Comparison of ENCODE assay signal across 29 cellular contexts in the genomic region with DNA sequence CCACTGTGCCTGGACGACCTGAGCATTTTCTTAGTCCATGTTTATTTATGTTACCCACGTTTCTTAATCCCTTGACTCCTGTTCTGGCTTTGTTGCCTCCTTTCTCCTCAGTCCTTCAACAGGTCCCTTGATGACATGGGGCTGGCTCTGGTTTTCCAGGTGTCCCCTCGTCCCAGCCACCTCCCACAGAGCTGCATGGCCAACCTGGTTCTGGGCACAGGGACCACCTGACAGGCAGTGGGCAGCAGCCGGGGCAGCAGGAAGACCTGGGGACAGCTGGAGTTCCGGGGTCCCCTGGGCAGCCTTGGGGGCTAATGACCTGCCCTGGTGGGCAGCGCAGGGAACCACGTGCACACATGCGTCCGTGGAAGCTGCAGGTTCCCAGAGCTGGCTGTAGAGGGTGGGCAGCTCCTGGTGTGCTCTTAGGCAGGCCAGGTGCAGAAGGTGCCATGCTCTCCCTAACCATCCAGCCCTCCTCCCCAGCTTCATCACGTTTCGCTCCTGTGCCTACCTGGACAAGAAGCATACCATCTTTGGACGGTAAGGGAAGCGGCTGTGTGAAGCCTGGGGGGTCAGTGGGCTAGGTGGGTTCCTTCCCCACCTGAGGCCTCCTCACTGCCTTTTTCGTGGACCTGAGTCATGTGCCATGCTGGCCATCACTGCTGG. TPM values are rescaled to one million over a fixed set of nuclear protein-coding genes. Genes with fewer than 3 reads are reported as not detected.
DNase-seq lines count a peak whose midpoint lies in the region; ATAC-seq, FAIRE-seq and TF ChIP-seq lines count a peak whose summit lies in the region.
"Had no signal": no experiment of that assay in that cellular context is flagged by ENCODE, and none has a peak within 500 bp of the region (broad histone marks: within the 10 kb centered on the region; RNA-seq: fewer than 3 reads in every experiment).

No MANE protein-coding gene starts in this region.

- no peak overlapping the region for H3K4me3 Mint-ChIP-seq in activated T-cell treated with anti-CD3 and anti-CD28 coated beads, Interleukin-2, amount 50 U/mL, for 24 hours
- no peak overlapping the region for H3K4me3 Mint-ChIP-seq in natural killer cell
- no peak overlapping the region for H3K4me3 Mint-ChIP-seq in natural killer cell treated with Interleukin-12 subunit alpha and Interleukin-12 subunit beta and Interleukin-15 and Interleukin-18, amount 100 ng/mL, for 72 hours
- H3K4me3 Mint-ChIP-seq: B cell; CD14-positive monocyte; CD8-positive, alpha-beta memory T cell; H9; HFFc6 had no signal

- no peaks in the 10 kb centered on the region for H3K27me3 Mint-ChIP-seq in activated T-cell treated with anti-CD3 and anti-CD28 coated beads, Interleukin-2, amount 50 U/mL, for 24 hours
- no peaks in the 10 kb centered on the region for H3K27me3 Mint-ChIP-seq in natural killer cell (ENCODE audit: low read depth in 2 of 2)
- H3K27me3 Mint-ChIP-seq in natural killer cell treated with Interleukin-12 subunit alpha and Interleukin-12 subunit beta and Interleukin-15 and Interleukin-18, amount 100 ng/mL, for 72 hours = no peaks in the 10 kb centered on the region
- H3K27me3 Mint-ChIP-seq: B cell had no signal

- TF ChIP-seq CTCF in natural killer cell (IDR thresholded peaks at IDR 0.05) = no peak
- no peak for TF ChIP-seq CTCF in lower lobe of right lung (IDR thresholded peaks at IDR 0.05)

- intact Hi-C loops in natural killer cell (cut with micrococcal nuclease) = loop anchor here (5.0 kb wide), 1 partner anchor 69 kb away; no protein-coding TSS in a partner anchor
- intact Hi-C loops in lower lobe of right lung (cut with DNase I) = no loop called here

- H3K9me3 Mint-ChIP-seq in activated T-cell treated with anti-CD3 and anti-CD28 coated beads, Interleukin-2, amount 50 U/mL, for 24 hours = no peaks in the 10 kb centered on the region
- H3K9me3 Mint-ChIP-seq in natural killer cell = no peaks in the 10 kb centered on the region
- H3K9me3 Mint-ChIP-seq in natural killer cell treated with Interleukin-12 subunit alpha and Interleukin-12 subunit beta and Interleukin-15 and Interleukin-18, amount 100 ng/mL, for 72 hours = no peaks in the 10 kb centered on the region
- H3K9me3 Mint-ChIP-seq: CD14-positive monocyte; CD8-positive, alpha-beta memory T cell; H9; HFFc6 had no signal

- H3K36me3 Mint-ChIP-seq in activated T-cell treated with anti-CD3 and anti-CD28 coated beads, Interleukin-2, amount 50 U/mL, for 24 hours (ENCODE audit: low read depth) = peaks cover 90% of the 10 kb centered on the region
- no peaks in the 10 kb centered on the region for H3K36me3 Mint-ChIP-seq in natural killer cell
- H3K36me3 Mint-ChIP-seq in natural killer cell treated with Interleukin-12 subunit alpha and Interleukin-12 subunit beta and Interleukin-15 and Interleukin-18, amount 100 ng/mL, for 72 hours = no peaks in the 10 kb centered on the region

- H3K27me3 ChIP-seq in lower lobe of right lung (ENCODE audit: low read depth) = no peaks in the 10 kb centered on the region

- no peak overlapping the region for H3K4me3 ChIP-seq in lower lobe of right lung
- H3K4me3 ChIP-seq: GM23248 had no signal

- peaks cover 4% of the 10 kb centered on the region for H3K4me1 ChIP-seq in lower lobe of right lung

- ATAC-seq in natural killer cell (no peak), lower lobe of right lung (no peak), GM18511 (IDR thresholded peaks at IDR 0.05; ENCODE audit: unreplicated experiment) (no peak), GM21786 (IDR thresholded peaks at IDR 0.05; ENCODE audit: unreplicated experiment) (no peak)
- no peak for ATAC-seq in natural killer cell treated with Interleukin-12 subunit alpha and Interleukin-12 subunit beta and Interleukin-15 and Interleukin-18, amount 100 ng/mL, for 72 hours
- ATAC-seq: Panc1 had no signal

- no peaks in the 10 kb centered on the region for H3K9me3 ChIP-seq in lower lobe of right lung

- peaks cover 26% of the 10 kb centered on the region for H3K4me1 Mint-ChIP-seq in activated T-cell treated with anti-CD3 and anti-CD28 coated beads, Interleukin-2, amount 50 U/mL, for 24 hours (ENCODE audit: low read depth)
- peaks cover 12 to 46% of the 10 kb centered on the region in 2 donors for H3K4me1 Mint-ChIP-seq in natural killer cell
- H3K4me1 Mint-ChIP-seq in natural killer cell treated with Interleukin-12 subunit alpha and Interleukin-12 subunit beta and Interleukin-15 and Interleukin-18, amount 100 ng/mL, for 72 hours (ENCODE audit: low read depth in 2 of 2) = peaks cover 20 to 25% of the 10 kb centered on the region in 2 donors
- H3K4me1 Mint-ChIP-seq: CD14-positive monocyte, H9 had no signal

- no peak overlapping the region for H3K27ac ChIP-seq in lower lobe of right lung
- H3K27ac ChIP-seq: 22Rv1, GM23248, KMS-11, RWPE1 had no signal

- no peak for DNase-seq in activated T-cell treated with anti-CD3 and anti-CD28 coated beads, Interleukin-2, amount 50 U/mL, for 24 hours
- DNase-seq in activated T-cell treated with anti-CD3 and anti-CD28 coated beads, Interleukin-2, amount 50 U/mL, for 48 hours = no peak
- DNase-seq in natural killer cell (no peak), lower lobe of right lung (peak; percentile 34), urothelium cell line (ENCODE audit: low spot score) (no peak)
- no peak for DNase-seq in natural killer cell treated with Interleukin-12 subunit alpha and Interleukin-12 subunit beta and Interleukin-15 and Interleukin-18, amount 100 ng/mL, for 72 hours (ENCODE audit: low spot score)
- DNase-seq: CD8-positive, alpha-beta memory T cell; DMS79 treated with DMSO at 0.1 percent for 48 hours; GF-D8; GM23248; H9; HFFc6; MM.1S; NCI-H1048; NCI-H1417; NCI-H1694; NCI-H2029 treated with DMSO at 0.1 percent for 48 hours; NCI-H446 treated with DMSO at 0.1 percent for 48 hours; NCI-H526 treated with DMSO at 0.1 percent for 48 hours; SHP77 treated with DMSO at 0.1 percent for 48 hours had no signal

- peaks cover 90% of the 10 kb centered on the region for H3K36me3 ChIP-seq in lower lobe of right lung

- H3K27ac Mint-ChIP-seq in activated T-cell treated with anti-CD3 and anti-CD28 coated beads, Interleukin-2, amount 50 U/mL, for 24 hours = peak overlapping the region; percentile 29
- peak overlapping the region; percentile 53 to 75 for H3K27ac Mint-ChIP-seq in natural killer cell
- H3K27ac Mint-ChIP-seq in natural killer cell treated with Interleukin-12 subunit alpha and Interleukin-12 subunit beta and Interleukin-15 and Interleukin-18, amount 100 ng/mL, for 72 hours = no peak overlapping the region
- H3K27ac Mint-ChIP-seq: B cell, HFFc6 had no signal

- peak; percentile 83 for FAIRE-seq in urothelium cell line (lab: Jason Lieb, UNC)
- FAIRE-seq: GM12892 had no signal

RNA-seq across cellular contexts. Expression of gene PPIL2, which starts 27.7 kb away (rescaled TPM):
- total RNA-seq in natural killer cell (100 to 1,000 TPM; 101 to 127 (median 124) TPM), lower lobe of right lung (38.1 TPM)
- total RNA-seq in natural killer cell treated with Interleukin-12 subunit alpha and Interleukin-12 subunit beta and Interleukin-15 and Interleukin-18, amount 100 ng/mL, for 72 hours = 10 to 100 TPM; 50.4 to 62.9 TPM

RNA-seq across cellular contexts. Expression of gene YPEL1, which starts 42.1 kb away (rescaled TPM):
- total RNA-seq in natural killer cell (10 to 100 TPM; 59.9 to 86.3 (median 68.8) TPM), lower lobe of right lung (7.6 TPM)
- total RNA-seq in natural killer cell treated with Interleukin-12 subunit alpha and Interleukin-12 subunit beta and Interleukin-15 and Interleukin-18, amount 100 ng/mL, for 72 hours = 10 to 100 TPM; 14.2 to 19.0 TPM

RNA-seq across cellular contexts. Expression of gene SDF2L1, which starts 51.4 kb away (rescaled TPM):
- total RNA-seq in natural killer cell (10 to 100 TPM; 38.3 to 55.8 (median 40.3) TPM), lower lobe of right lung (36.1 TPM)
- 100 to 1,000 TPM; 102 to 127 TPM for total RNA-seq in natural killer cell treated with Interleukin-12 subunit alpha and Interleukin-12 subunit beta and Interleukin-15 and Interleukin-18, amount 100 ng/mL, for 72 hours

Comparison
In these comparisons a context has a peak if more than half of its experiments do, and no peak if none do; other contexts are left out.
1. H3K27ac Mint-ChIP-seq: peak in activated T-cell treated with anti-CD3 and anti-CD28 coated beads, Interleukin-2, amount 50 U/mL, for 24 hours (single experiment) and natural killer cell (2 of 2); none in natural killer cell treated with Interleukin-12 subunit alpha and Interleukin-12 subunit beta and Interleukin-15 and Interleukin-18, amount 100 ng/mL, for 72 hours (0 of 2).